Comparison of ENCODE assay signal across 2 cellular contexts in the genomic region with DNA sequence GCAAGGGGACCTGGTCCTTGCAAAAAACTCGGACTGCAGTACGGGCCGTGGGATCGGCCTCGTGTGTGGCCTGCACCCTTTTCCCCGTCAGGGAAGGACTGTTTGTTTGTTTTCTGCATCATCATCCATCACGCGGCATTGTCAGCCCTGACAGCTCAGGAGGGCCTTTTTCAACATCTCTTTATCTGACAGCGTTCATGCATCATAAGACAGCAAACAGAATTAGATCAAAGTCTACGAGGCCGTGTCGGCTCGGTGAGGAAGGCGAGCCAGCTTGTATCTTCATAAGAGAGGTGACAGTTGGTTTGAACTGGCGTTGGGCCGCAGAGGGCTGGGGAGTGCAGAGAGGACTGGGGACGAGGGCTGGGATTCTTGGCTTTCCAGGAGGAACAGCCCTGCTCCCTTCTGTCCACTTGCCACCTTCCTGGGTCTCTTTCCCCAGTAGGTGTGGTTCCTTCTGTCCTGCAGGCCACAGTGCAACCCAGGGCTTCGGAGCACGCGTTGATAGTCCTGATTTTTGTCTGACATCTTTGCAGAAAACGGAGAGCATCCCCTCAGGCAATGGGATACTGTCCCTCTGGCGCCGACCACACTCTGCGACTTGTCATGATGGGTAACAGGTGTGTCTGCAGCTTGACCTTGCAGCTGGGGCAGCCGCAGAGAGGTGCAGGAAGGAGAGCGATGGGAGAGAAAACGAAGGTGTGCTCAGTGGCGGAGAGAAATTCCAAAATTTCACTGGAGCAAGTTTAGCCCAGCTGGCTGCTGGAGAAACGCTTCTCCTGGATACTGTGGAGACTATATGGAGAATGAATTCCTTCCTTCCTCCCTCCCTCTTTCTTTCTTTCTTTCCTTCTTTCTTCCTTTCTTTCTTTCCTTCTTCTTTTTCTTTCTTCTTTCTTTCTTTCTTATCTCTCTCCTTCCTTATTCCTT.
TF ChIP-seq lines count a peak whose summit lies in the region.

No MANE protein-coding gene starts in this region.

TF ChIP-seq in IMR-90, 13 proteins besides CTCF, POLR2A, EP300 and RAD21:
- TF ChIP-seq NFE2L2 (IDR thresholded peaks at IDR 0.05; ENCODE audit: low read depth, low read length) (no peak), MXI1 (IDR thresholded peaks at IDR 0.05; ENCODE audit: borderline replicate concordance, low read depth, low read length) (no peak), MAFK (IDR thresholded peaks at IDR 0.05; ENCODE audit: low read depth, low read length) (no peak), RFX5 (IDR thresholded peaks at IDR 0.05; ENCODE audit: low read depth, low read length) (no peak), CEBPB (IDR thresholded peaks at IDR 0.05; ENCODE audit: low read depth, low read length) (no peak), FOS (IDR thresholded peaks at IDR 0.05; ENCODE audit: low read depth, low read length) (no peak), BHLHE40 (IDR thresholded peaks at IDR 0.05; ENCODE audit: low read depth, low read length) (no peak), SMC3 (IDR thresholded peaks at IDR 0.05; ENCODE audit: low read depth, low read length) (no peak), RCOR1 (IDR thresholded peaks at IDR 0.05; ENCODE audit: insufficient replicate concordance, low read length) (no peak)

TF ChIP-seq in H1, 55 proteins besides CTCF, POLR2A, EP300 and RAD21:
- TF ChIP-seq HDAC6 (IDR thresholded peaks at IDR 0.05; ENCODE audit: low read depth, low read length) (no peak), SIN3A (conservative IDR thresholded peaks at IDR 0.05 in 1 of 2, IDR thresholded peaks at IDR 0.05 in 1 of 2; ENCODE audit: low read depth in 1 of 2, low read length in 2 of 2) (no peak), EGR1 (IDR thresholded peaks at IDR 0.05; ENCODE audit: borderline replicate concordance, low read depth, low read length) (no peak), MAFK (IDR thresholded peaks at IDR 0.05; ENCODE audit: low read depth, low read length) (no peak), YY1 (IDR thresholded peaks at IDR 0.05; ENCODE audit: low read depth, low read length) (no peak), SP4 (IDR thresholded peaks at IDR 0.05; ENCODE audit: low read length) (no peak), SUZ12 (IDR thresholded peaks at IDR 0.05; ENCODE audit: low read length) (no peak), JUN (IDR thresholded peaks at IDR 0.05; ENCODE audit: low read depth, low read length) (no peak), SP1 (IDR thresholded peaks at IDR 0.05; ENCODE audit: low read depth, low read length) (no peak), KDM1A (IDR thresholded peaks at IDR 0.05; ENCODE audit: borderline replicate concordance, low read length) (no peak), EZH2 (IDR thresholded peaks at IDR 0.05; ENCODE audit: low read depth, low read length, severe bottlenecking) (no peak), KDM4A (IDR thresholded peaks at IDR 0.05; ENCODE audit: low read depth, low read length, severe bottlenecking) (no peak), SIRT6 (IDR thresholded peaks at IDR 0.05; ENCODE audit: low read length) (no peak), GTF2F1 (IDR thresholded peaks at IDR 0.05; ENCODE audit: borderline replicate concordance, low read depth, low read length) (no peak), SRF (IDR thresholded peaks at IDR 0.05; ENCODE audit: low read depth, low read length) (no peak)
- TF ChIP-seq, protein P1, sequence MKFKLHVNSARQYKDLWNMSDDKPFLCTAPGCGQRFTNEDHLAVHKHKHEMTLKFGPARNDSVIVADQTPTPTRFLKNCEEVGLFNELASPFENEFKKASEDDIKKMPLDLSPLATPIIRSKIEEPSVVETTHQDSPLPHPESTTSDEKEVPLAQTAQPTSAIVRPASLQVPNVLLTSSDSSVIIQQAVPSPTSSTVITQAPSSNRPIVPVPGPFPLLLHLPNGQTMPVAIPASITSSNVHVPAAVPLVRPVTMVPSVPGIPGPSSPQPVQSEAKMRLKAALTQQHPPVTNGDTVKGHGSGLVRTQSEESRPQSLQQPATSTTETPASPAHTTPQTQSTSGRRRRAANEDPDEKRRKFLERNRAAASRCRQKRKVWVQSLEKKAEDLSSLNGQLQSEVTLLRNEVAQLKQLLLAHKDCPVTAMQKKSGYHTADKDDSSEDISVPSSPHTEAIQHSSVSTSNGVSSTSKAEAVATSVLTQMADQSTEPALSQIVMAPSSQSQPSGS (IDR thresholded peaks at IDR 0.05; ENCODE audit: low read length), result no peak
